8 cellular contexts compared by ENCODE assay signal in genomic region chr17:35809855-35810461, GRCh38. TPM values are rescaled to one million over a fixed set of nuclear protein-coding genes. Genes with fewer than 3 reads are reported as not detected.
A peak's percentile ranks its signal among the peaks of the same experiment; 100 is the strongest.
DNase-seq lines count a peak whose midpoint lies in the region; ATAC-seq, FAIRE-seq and TF ChIP-seq lines count a peak whose summit lies in the region.

No MANE protein-coding gene starts in this region.

- no peak overlapping the region for H3K56ac ChIP-seq in H1 (replicated peaks; ENCODE audit: insufficient read length, low read depth, low read length)

- POLR2A ChIA-PET in H1 (lab: Charles Lee; ENCODE audit: partially characterized antibody), result interaction anchor here (0.6 to 5.8 kb wide), 28 partner anchors 10 to 1734 kb away, joined by 3 to 62 read pairs (median 6); partner anchors contain the start of genes C17orf50, MMP28, PEX12 and RDM1

- H4K8ac ChIP-seq in H1 (ENCODE audit: extremely low read depth, insufficient read depth, low read length), result peak overlapping the region; percentile 100; the same call in 1 of the 2 replicates

- no peak for FAIRE-seq in H1 (lab: Jason Lieb, UNC)

- H3K18ac ChIP-seq in H1 (ENCODE audit: extremely low read depth, low read length), result peak overlapping the region; percentile 95; the same call in 1 of the 2 replicates

- no peaks in the 10 kb centered on the region for H3K79me1 ChIP-seq in H1 (ENCODE audit: low read depth, low read length)

- no peak overlapping the region for H3K14ac ChIP-seq in H1 (ENCODE audit: insufficient read length)

- no peak for TF ChIP-seq CTCF in H1 (IDR thresholded peaks at IDR 0.05; ENCODE audit: control extremely low read depth in 1 of 3, insufficient read depth in 1 of 3, low read depth in 1 of 3, low read length in 3 of 3)

- CTCF ChIA-PET in H1 (lab: Charles Lee; ENCODE audit: partially characterized antibody), result interaction anchor here (0.7 to 6.6 kb wide), 8 partner anchors 10 to 150 kb away, joined by 3 to 107 read pairs (median 5); partner anchors contain the start of gene MMP28

- 1% methylated on average over 22 of the region's 24 CpGs; no CpG with 5 or more reads in 1 of the 2 experiments for WGBS in H1 (ENCODE audit: extremely low coverage in 1 of 2, insufficient coverage in 1 of 2, insufficient read length in 1 of 2, insufficient replicate concordance in 2 of 2, low coverage in 1 of 2, low lambda C conversion rate in 2 of 2, missing lambda C conversion rate in 1 of 2), 2 experiments

- no peak for TF ChIP-seq RAD21 in H1 (IDR thresholded peaks at IDR 0.05 in 1 of 2, conservative IDR thresholded peaks at IDR 0.05 in 1 of 2; ENCODE audit: low read depth in 2 of 2, low read length in 2 of 2)

- H2AFZ ChIP-seq in H1 (ENCODE audit: low read length), result no peak overlapping the region
- no peak overlapping the region for H2AFZ ChIP-seq in neuron (ENCODE audit: low read depth, low read length)

- TF ChIP-seq EP300 in H1 (IDR thresholded peaks at IDR 0.05; ENCODE audit: borderline replicate concordance in 1 of 2, low read depth in 2 of 2, low read length in 2 of 2), result no peak

- H3K9ac ChIP-seq in H1 (replicated peaks in 1 of 4; ENCODE audit: extremely low read depth in 1 of 4, low read depth in 3 of 4, low read length in 3 of 4), result peak overlapping the region; percentile 91 to 97 (median 96)

- no peak overlapping the region for H2BK20ac ChIP-seq in H1 (ENCODE audit: low read length)

- peak overlapping the region; percentile 70 for H4K5ac ChIP-seq in H1 (ENCODE audit: insufficient read length, low read depth, low read length)

- peak overlapping the region; percentile 99 for H3K27ac ChIP-seq in H1 (ENCODE audit: low read depth, low read length)

- TF ChIP-seq POLR2A in H1 (IDR thresholded peaks at IDR 0.05; ENCODE audit: control extremely low read depth in 1 of 2, low read depth in 2 of 2, low read length in 2 of 2), result no peak; a peak in 1 of 3 replicates

- peak overlapping the region; percentile 32 for H4K91ac ChIP-seq in H1 (replicated peaks; ENCODE audit: insufficient read length, low read length)

- peaks cover 0 to 4% (median 0%) of the 10 kb centered on the region in 4 experiments; a peak in 1 of 8 replicates for H3K36me3 ChIP-seq in H1 (ENCODE audit: control insufficient read depth in 2 of 4, insufficient read depth in 4 of 4, low read length in 3 of 4)
- H3K36me3 ChIP-seq in neuron (ENCODE audit: insufficient read depth, low read length), result peaks cover 19% of the 10 kb centered on the region

- peaks cover 10 to 15% of the 10 kb centered on the region in 2 experiments for H4K20me1 ChIP-seq in H1 (replicated peaks in 1 of 2; ENCODE audit: control insufficient read depth in 1 of 2, insufficient read depth in 2 of 2, low read length in 2 of 2)

- no peak overlapping the region for H3K23ac ChIP-seq in H1 (ENCODE audit: insufficient read length)

- H3K4ac ChIP-seq in H1 (replicated peaks; ENCODE audit: insufficient read length, low read depth, low read length), result peak overlapping the region; percentile 87

- H2AK5ac ChIP-seq in H1 (ENCODE audit: low read depth, low read length), result no peak overlapping the region

- peak overlapping the region; percentile 69 to 87 for H3K4me2 ChIP-seq in H1 (ENCODE audit: insufficient read depth in 1 of 2, low read depth in 2 of 2, low read length in 2 of 2)

- H3K4me1 ChIP-seq in H1 (replicated peaks in 1 of 4; ENCODE audit: control insufficient read depth in 3 of 4, insufficient read depth in 4 of 4, low read length in 3 of 4), result peaks cover 0 to 10% (median 0%) of the 10 kb centered on the region in 4 experiments; a peak in 3 of 7 replicates
- H3K4me1 ChIP-seq in neuron (ENCODE audit: insufficient read depth, low read length), result peaks cover 31% of the 10 kb centered on the region

- peak overlapping the region; percentile 77; the same call in 1 of the 2 replicates for H2BK15ac ChIP-seq in H1 (ENCODE audit: low read length)

- H3K4me3 ChIP-seq in H1 (ENCODE audit: extremely low read depth in 1 of 4, insufficient read depth in 2 of 4, low read depth in 3 of 4, low read length in 4 of 4) (peak overlapping the region; percentile 91 to 98 (median 94)), neuron (ENCODE audit: low read length) (peak overlapping the region; percentile 70)

- no peaks in the 10 kb centered on the region for H3K9me3 ChIP-seq in H1 (ENCODE audit: insufficient read depth in 2 of 2, low read depth in 1 of 2, low read length in 1 of 2)
- H3K9me3 ChIP-seq in neuron (ENCODE audit: low read length), result no peaks in the 10 kb centered on the region

- H2BK5ac ChIP-seq in H1 (ENCODE audit: low read depth, low read length), result peak overlapping the region; percentile 96

- DNase-seq in NCI-H510A (lab: John Stamatoyannopoulos, UW) (peak; percentile 8), NCI-H510A treated with DMSO at 0.1 percent for 48 hours (lab: John Stamatoyannopoulos, UW) (no peak), OCI-M1 (lab: John Stamatoyannopoulos, UW) (peak; percentile 29), H1 (ENCODE audit: low read depth in 1 of 2, low spot score in 2 of 2) (no peak), AML-193 (lab: John Stamatoyannopoulos, UW) (no peak)

- no peak for ATAC-seq in HG03097 (IDR thresholded peaks at IDR 0.05; ENCODE audit: low FRiP score, unreplicated experiment)
- no peak for ATAC-seq in HG02852 (IDR thresholded peaks at IDR 0.05; ENCODE audit: unreplicated experiment)

- peaks cover 23 to 56% of the 10 kb centered on the region in 2 experiments for H3K79me2 ChIP-seq in H1 (ENCODE audit: control insufficient read depth in 1 of 2, insufficient read depth in 2 of 2, low read length in 2 of 2)

- no peaks in the 10 kb centered on the region for H3K27me3 ChIP-seq in H1 (replicated peaks in 1 of 4; ENCODE audit: control insufficient read depth in 3 of 4, extremely low read depth in 1 of 4, insufficient read depth in 3 of 4, low read length in 3 of 4)
- H3K27me3 ChIP-seq in neuron (ENCODE audit: insufficient read depth, low read length), result no peaks in the 10 kb centered on the region

- H2BK120ac ChIP-seq in H1 (replicated peaks; ENCODE audit: low read depth, low read length), result no peak overlapping the region

- no peak overlapping the region; the same call in 1 of the 2 replicates for H2BK12ac ChIP-seq in H1 (ENCODE audit: low read depth, low read length)

- peaks cover 13% of the 10 kb centered on the region for H3K23me2 ChIP-seq in H1 (ENCODE audit: low read depth, low read length)

RNA-seq across cellular contexts. Expression of gene TAF15, which starts 0.7 kb away (rescaled TPM):
- 323 and 338 TPM in 2 replicates for total RNA-seq in H1 (2021; fragmentation: NEBNext Ultra II Directional; extraction: Animal tissue kit (Norgen Biotek cat#: 25700))
- polyA plus RNA-seq in H1 (2011; rRNA removed), result 62.8 and 80.1 TPM in 2 replicates
- 100.0 TPM for polyA plus RNA-seq in H1 (2011; cell fraction: cytosol; rRNA removed)
- polyA plus RNA-seq in H1 (2011; cell fraction: nucleus; rRNA removed), result 115 TPM
- 333 to 440 TPM (median 380 TPM) in 4 replicates for polyA plus RNA-seq in H1 (2012, experiment 1 of 2)
- polyA plus RNA-seq in H1 (2012, experiment 2 of 2), result 59.6 TPM
- polyA plus RNA-seq in H1 (2013, experiment 1 of 2), result 172 TPM
- 171 TPM for polyA plus RNA-seq in H1 (2013, experiment 2 of 2)
- 88.8 and 170 TPM in 2 replicates for polyA minus RNA-seq in H1 (2011; rRNA and poly(A)+ RNA removed)
- polyA minus RNA-seq in H1 (2011; cell fraction: cytosol; rRNA and poly(A)+ RNA removed), result 94.0 TPM
- polyA minus RNA-seq in H1 (2011; cell fraction: nucleus; rRNA and poly(A)+ RNA removed), result 167 TPM

RNA-seq across cellular contexts. Expression of gene MMP28, which starts 14.5 kb away (rescaled TPM):
- not detected in 2 replicates for total RNA-seq in H1 (2021; fragmentation: NEBNext Ultra II Directional; extraction: Animal tissue kit (Norgen Biotek cat#: 25700))
- polyA plus RNA-seq in H1 (2011; rRNA removed), result 0.06 TPM in 1 of 2 replicates, not detected in the other
- polyA plus RNA-seq in H1 (2011; cell fraction: cytosol; rRNA removed), result not detected
- polyA plus RNA-seq in H1 (2011; cell fraction: nucleus; rRNA removed), result not detected
- polyA plus RNA-seq in H1 (2012, experiment 1 of 2), result not detected in 4 replicates
- not detected for polyA plus RNA-seq in H1 (2012, experiment 2 of 2)
- 0.08 TPM for polyA plus RNA-seq in H1 (2013, experiment 1 of 2)
- not detected for polyA plus RNA-seq in H1 (2013, experiment 2 of 2)
- not detected in 2 replicates for polyA minus RNA-seq in H1 (2011; rRNA and poly(A)+ RNA removed)
- not detected for polyA minus RNA-seq in H1 (2011; cell fraction: cytosol; rRNA and poly(A)+ RNA removed)
- polyA minus RNA-seq in H1 (2011; cell fraction: nucleus; rRNA and poly(A)+ RNA removed), result 1.4 TPM

RNA-seq across cellular contexts. Expression of gene C17orf50, which starts 49.3 kb away (rescaled TPM):
- not detected in 2 replicates for total RNA-seq in H1 (2021; fragmentation: NEBNext Ultra II Directional; extraction: Animal tissue kit (Norgen Biotek cat#: 25700))
- 0.08 and 0.12 TPM in 2 replicates for polyA plus RNA-seq in H1 (2011; rRNA removed)
- not detected for polyA plus RNA-seq in H1 (2011; cell fraction: cytosol; rRNA removed)
- 0.26 TPM for polyA plus RNA-seq in H1 (2011; cell fraction: nucleus; rRNA removed)
- not detected in 4 replicates for polyA plus RNA-seq in H1 (2012, experiment 1 of 2)
- polyA plus RNA-seq in H1 (2012, experiment 2 of 2), result not detected
- polyA plus RNA-seq in H1 (2013, experiment 1 of 2), result 0.06 TPM
- polyA plus RNA-seq in H1 (2013, experiment 2 of 2), result 0.06 TPM
- not detected in 2 replicates for polyA minus RNA-seq in H1 (2011; rRNA and poly(A)+ RNA removed)
- polyA minus RNA-seq in H1 (2011; cell fraction: cytosol; rRNA and poly(A)+ RNA removed), result not detected
- 0.70 TPM for polyA minus RNA-seq in H1 (2011; cell fraction: nucleus; rRNA and poly(A)+ RNA removed)

RNA-seq across cellular contexts. Expression of gene GAS2L2, which starts 56.9 kb away (rescaled TPM):
- 0.13 TPM in 1 of 2 replicates, not detected in the other for total RNA-seq in H1 (2021; fragmentation: NEBNext Ultra II Directional; extraction: Animal tissue kit (Norgen Biotek cat#: 25700))
- 0.09 TPM in 2 replicates for polyA plus RNA-seq in H1 (2011; rRNA removed)
- 0.12 TPM for polyA plus RNA-seq in H1 (2011; cell fraction: cytosol; rRNA removed)
- 0.20 TPM for polyA plus RNA-seq in H1 (2011; cell fraction: nucleus; rRNA removed)
- polyA plus RNA-seq in H1 (2012, experiment 1 of 2), result 0.15 to 0.18 TPM (median 0.17 TPM) in 3 of 4 replicates, not detected in the other
- not detected for polyA plus RNA-seq in H1 (2012, experiment 2 of 2)
- 0.06 TPM for polyA plus RNA-seq in H1 (2013, experiment 1 of 2)
- not detected for polyA plus RNA-seq in H1 (2013, experiment 2 of 2)
- polyA minus RNA-seq in H1 (2011; rRNA and poly(A)+ RNA removed), result 0.06 TPM in 1 of 2 replicates, not detected in the other
- polyA minus RNA-seq in H1 (2011; cell fraction: cytosol; rRNA and poly(A)+ RNA removed), result not detected
- 0.30 TPM for polyA minus RNA-seq in H1 (2011; cell fraction: nucleus; rRNA and poly(A)+ RNA removed)

RNA-seq across cellular contexts. Expression of gene HEATR9, which starts 58.7 kb away (rescaled TPM):
- not detected in 2 replicates for total RNA-seq in H1 (2021; fragmentation: NEBNext Ultra II Directional; extraction: Animal tissue kit (Norgen Biotek cat#: 25700))
- not detected in 2 replicates for polyA plus RNA-seq in H1 (2011; rRNA removed)
- polyA plus RNA-seq in H1 (2011; cell fraction: cytosol; rRNA removed), result not detected
- not detected for polyA plus RNA-seq in H1 (2011; cell fraction: nucleus; rRNA removed)
- not detected in 4 replicates for polyA plus RNA-seq in H1 (2012, experiment 1 of 2)
- not detected for polyA plus RNA-seq in H1 (2012, experiment 2 of 2)
- polyA plus RNA-seq in H1 (2013, experiment 1 of 2), result not detected
- polyA plus RNA-seq in H1 (2013, experiment 2 of 2), result not detected
- not detected in 2 replicates for polyA minus RNA-seq in H1 (2011; rRNA and poly(A)+ RNA removed)
- not detected for polyA minus RNA-seq in H1 (2011; cell fraction: cytosol; rRNA and poly(A)+ RNA removed)
- not detected for polyA minus RNA-seq in H1 (2011; cell fraction: nucleus; rRNA and poly(A)+ RNA removed)

Comparison
In these comparisons a context has a peak if more than half of its experiments do, and no peak if none do; other contexts are left out.
1. DNase-seq: peak in NCI-H510A (single experiment) and OCI-M1 (single experiment); none in NCI-H510A treated with DMSO at 0.1 percent for 48 hours (single experiment), H1 (0 of 2) and AML-193 (0 of 2).